ENCODE assay signal across 16 cellular contexts in genomic region chr1:232725303-232726047, GRCh38.
DNase-seq lines count a peak whose midpoint lies in the region; ATAC-seq and TF ChIP-seq lines count a peak whose summit lies in the region.
"Had no signal": no experiment of that assay in that cellular context is flagged by ENCODE, and none has a peak within 500 bp of the region (broad histone marks: within the 10 kb centered on the region; RNA-seq: fewer than 3 reads in every experiment).

No MANE protein-coding gene starts in this region.

- TF ChIP-seq CTCF in WTC11 (IDR thresholded peaks at IDR 0.05) (no peak), osteoblast (IDR thresholded peaks at IDR 0.05; ENCODE audit: extremely low read depth, low read depth, low read length) (no peak)

- POLR2A ChIA-PET in WTC11 (lab: Charles Lee): no interaction called here

- no peak overlapping the region for H3K27ac ChIP-seq in osteoblast (ENCODE audit: low read depth, low read length)
- H3K27ac ChIP-seq: upper lobe of left lung had no signal

- peaks cover 5% of the 10 kb centered on the region for H3K36me3 Mint-ChIP-seq in WTC11
- no peaks in the 10 kb centered on the region for H3K36me3 Mint-ChIP-seq in stimulated activated effector memory CD8-positive, alpha-beta T cell treated with anti-CD3 and anti-CD28 coated beads, Interleukin-12 subunit alpha, Interleukin-12 subunit beta, amount 100 ng/mL, for 72 hours
- H3K36me3 Mint-ChIP-seq: immature natural killer cell had no signal

- H3K36me3 ChIP-seq in osteoblast (ENCODE audit: insufficient read depth, low read length): no peaks in the 10 kb centered on the region
- H3K36me3 ChIP-seq: upper lobe of left lung had no signal

- no peak overlapping the region for H3K4me3 Mint-ChIP-seq in WTC11
- H3K4me3 Mint-ChIP-seq in stimulated activated effector memory CD8-positive, alpha-beta T cell treated with anti-CD3 and anti-CD28 coated beads, Interleukin-12 subunit alpha, Interleukin-12 subunit beta, amount 100 ng/mL, for 72 hours: no peak overlapping the region

- H3K4me1 Mint-ChIP-seq in WTC11: peaks cover 19% of the 10 kb centered on the region
- H3K4me1 Mint-ChIP-seq in stimulated activated effector memory CD8-positive, alpha-beta T cell treated with anti-CD3 and anti-CD28 coated beads, Interleukin-12 subunit alpha, Interleukin-12 subunit beta, amount 100 ng/mL, for 72 hours: no peaks in the 10 kb centered on the region

- H3K4me1 ChIP-seq in osteoblast (ENCODE audit: insufficient read depth, low read length): no peaks in the 10 kb centered on the region
- H3K4me1 ChIP-seq: upper lobe of left lung had no signal

- no peaks in the 10 kb centered on the region for H3K79me2 ChIP-seq in osteoblast (ENCODE audit: insufficient read depth, low read length)

- H3K27me3 Mint-ChIP-seq in WTC11 (ENCODE audit: low read depth): no peaks in the 10 kb centered on the region; the same call in 1 of the 2 replicates

- CTCF ChIA-PET in WTC11 (lab: Charles Lee): interaction anchor here (1.0 kb wide), 1 partner anchor 40 kb away, joined by 3 read pairs; no protein-coding TSS in a partner anchor

- no peaks in the 10 kb centered on the region for H4K20me1 ChIP-seq in osteoblast (ENCODE audit: insufficient read depth, low read length)

- H3K4me2 ChIP-seq in osteoblast (ENCODE audit: insufficient read depth, low read length): no peak overlapping the region

- H3K27ac Mint-ChIP-seq in WTC11: peak overlapping the region; percentile 71; the same call in 1 of the 2 replicates
- no peak overlapping the region for H3K27ac Mint-ChIP-seq in stimulated activated effector memory CD8-positive, alpha-beta T cell treated with anti-CD3 and anti-CD28 coated beads, Interleukin-12 subunit alpha, Interleukin-12 subunit beta, amount 100 ng/mL, for 72 hours

- no peaks in the 10 kb centered on the region for H3K27me3 ChIP-seq in osteoblast (ENCODE audit: insufficient read depth, low read length)
- H3K27me3 ChIP-seq: upper lobe of left lung had no signal

- peak; percentile 16 for DNase-seq in NCI-H2171 treated with DMSO at 0.1 percent for 48 hours (lab: John Stamatoyannopoulos, UW)
- DNase-seq in NCI-H2171 (lab: John Stamatoyannopoulos, UW): no peak
- DNase-seq in KG1 (lab: John Stamatoyannopoulos, UW): peak; percentile 43
- no peak for DNase-seq in WTC11 (ENCODE audit: low spot score)
- DNase-seq in stimulated activated effector memory CD8-positive, alpha-beta T cell treated with anti-CD3 and anti-CD28 coated beads, Interleukin-12 subunit alpha, Interleukin-12 subunit beta, amount 100 ng/mL, for 72 hours (ENCODE audit: low spot score in 2 of 2): no peak
- no peak for DNase-seq in osteoblast (ENCODE audit: insufficient read length, low spot score, missing footprints)
- no peak for DNase-seq in NCI-H2029 treated with DMSO at 0.1 percent for 48 hours (lab: John Stamatoyannopoulos, UW)
- DNase-seq: ACHN, activated gamma-delta T cell, DMS153, immature natural killer cell, NCI-H1694, posterior cingulate gyrus, T-helper 1 cell, upper lobe of left lung had no signal

- H3K9me3 ChIP-seq in osteoblast (ENCODE audit: low read depth, low read length): no peaks in the 10 kb centered on the region
- H3K9me3 ChIP-seq: upper lobe of left lung had no signal

- no peak overlapping the region for H2AFZ ChIP-seq in osteoblast (ENCODE audit: low read length)

- H3K9me3 Mint-ChIP-seq in WTC11: peaks cover 9% of the 10 kb centered on the region; the same call in 1 of the 2 replicates
- no peaks in the 10 kb centered on the region for H3K9me3 Mint-ChIP-seq in stimulated activated effector memory CD8-positive, alpha-beta T cell treated with anti-CD3 and anti-CD28 coated beads, Interleukin-12 subunit alpha, Interleukin-12 subunit beta, amount 100 ng/mL, for 72 hours

- no peak overlapping the region for H3K4me3 ChIP-seq in osteoblast (ENCODE audit: insufficient read depth, low read length)
- H3K4me3 ChIP-seq: upper lobe of left lung had no signal

- ATAC-seq in WTC11 (peak; percentile 44), GM18511 (IDR thresholded peaks at IDR 0.05; ENCODE audit: unreplicated experiment) (no peak)
- peak; percentile 31 for ATAC-seq in stimulated activated effector memory CD8-positive, alpha-beta T cell treated with anti-CD3 and anti-CD28 coated beads, Interleukin-12 subunit alpha, Interleukin-12 subunit beta, amount 100 ng/mL, for 72 hours

TF ChIP-seq in WTC11, 78 proteins besides CTCF, POLR2A, EP300 and RAD21:
- TF ChIP-seq KAT7 (CRISPR knock-in tag; IDR thresholded peaks at IDR 0.05; ENCODE audit: borderline replicate concordance) (no peak), NFATC4 (CRISPR knock-in tag; IDR thresholded peaks at IDR 0.05) (no peak), ZNF219 (CRISPR knock-in tag; IDR thresholded peaks at IDR 0.05; ENCODE audit: borderline replicate concordance) (no peak), GRHL2 (CRISPR knock-in tag; IDR thresholded peaks at IDR 0.05; ENCODE audit: insufficient replicate concordance, severe bottlenecking) (no peak), ZNF416 (CRISPR knock-in tag; IDR thresholded peaks at IDR 0.05) (no peak), ZNF425 (CRISPR knock-in tag; conservative IDR thresholded peaks at IDR 0.05) (no peak), ATF3 (CRISPR knock-in tag; conservative IDR thresholded peaks at IDR 0.05) (no peak), ELF4 (CRISPR knock-in tag; IDR thresholded peaks at IDR 0.05; ENCODE audit: low read depth) (no peak), MXD4 (CRISPR knock-in tag; IDR thresholded peaks at IDR 0.05; ENCODE audit: borderline replicate concordance) (no peak), SOX15 (CRISPR knock-in tag; IDR thresholded peaks at IDR 0.05) (no peak), NR1H2 (CRISPR knock-in tag; IDR thresholded peaks at IDR 0.05) (no peak), PRRX2 (CRISPR knock-in tag; IDR thresholded peaks at IDR 0.05) (no peak), USF2 (CRISPR knock-in tag; IDR thresholded peaks at IDR 0.05) (no peak), PRDM15 (CRISPR knock-in tag; IDR thresholded peaks at IDR 0.05) (no peak), GTF2I (CRISPR knock-in tag; conservative IDR thresholded peaks at IDR 0.05) (no peak), RELA (CRISPR knock-in tag; IDR thresholded peaks at IDR 0.05; ENCODE audit: borderline replicate concordance) (no peak)

Comparison
In these comparisons a context has a peak if more than half of its experiments do, and no peak if none do; other contexts are left out.
1. DNase-seq: peak in NCI-H2171 treated with DMSO at 0.1 percent for 48 hours (single experiment) and KG1 (single experiment); none in NCI-H2171 (single experiment), WTC11 (single experiment), stimulated activated effector memory CD8-positive, alpha-beta T cell treated with anti-CD3 and anti-CD28 coated beads, Interleukin-12 subunit alpha, Interleukin-12 subunit beta, amount 100 ng/mL, for 72 hours (0 of 2), osteoblast (single experiment) and NCI-H2029 treated with DMSO at 0.1 percent for 48 hours (single experiment).